ENCODE assay signal across 2 cellular contexts in the genomic region with DNA sequence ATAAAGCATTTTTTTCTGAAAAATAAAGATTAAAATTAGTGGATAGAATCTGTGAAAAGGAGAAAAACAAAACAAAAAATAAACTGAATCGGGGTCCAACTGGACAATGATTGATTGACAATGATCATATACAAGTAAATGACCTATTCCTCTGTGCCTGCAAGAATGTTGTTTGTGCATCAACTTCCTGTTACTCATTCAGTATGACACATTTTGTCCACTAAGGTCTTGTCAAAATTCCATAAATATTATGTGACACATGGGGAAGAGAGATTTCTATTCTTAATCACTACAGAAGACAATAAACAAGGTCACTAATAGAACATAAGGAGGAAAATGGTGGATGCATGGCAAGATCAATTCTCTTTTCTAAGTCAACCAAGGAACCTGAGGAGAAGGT.
A peak's percentile ranks its signal among the peaks of the same experiment; 100 is the strongest.
TF ChIP-seq lines count a peak whose summit lies in the region.

No MANE protein-coding gene starts in this region.

TF ChIP-seq in IMR-90, 13 proteins besides CTCF, POLR2A, EP300 and RAD21:
- TF ChIP-seq RCOR1 (IDR thresholded peaks at IDR 0.05; ENCODE audit: insufficient replicate concordance, low read length) (no peak), SMC3 (IDR thresholded peaks at IDR 0.05; ENCODE audit: low read depth, low read length) (no peak), CEBPB (IDR thresholded peaks at IDR 0.05; ENCODE audit: low read depth, low read length) (no peak), MAZ (IDR thresholded peaks at IDR 0.05; ENCODE audit: borderline replicate concordance, low read depth, low read length) (no peak), FOS (IDR thresholded peaks at IDR 0.05; ENCODE audit: low read depth, low read length) (no peak), MXI1 (IDR thresholded peaks at IDR 0.05; ENCODE audit: borderline replicate concordance, low read depth, low read length) (no peak), NFE2L2 (IDR thresholded peaks at IDR 0.05; ENCODE audit: low read depth, low read length) (no peak), RFX5 (IDR thresholded peaks at IDR 0.05; ENCODE audit: low read depth, low read length) (no peak), CHD1 (IDR thresholded peaks at IDR 0.05; ENCODE audit: low read depth, low read length) (no peak), BHLHE40 (IDR thresholded peaks at IDR 0.05; ENCODE audit: low read depth, low read length) (no peak), MAFK (IDR thresholded peaks at IDR 0.05; ENCODE audit: low read depth, low read length) (no peak)
- TF ChIP-seq, protein P1, sequence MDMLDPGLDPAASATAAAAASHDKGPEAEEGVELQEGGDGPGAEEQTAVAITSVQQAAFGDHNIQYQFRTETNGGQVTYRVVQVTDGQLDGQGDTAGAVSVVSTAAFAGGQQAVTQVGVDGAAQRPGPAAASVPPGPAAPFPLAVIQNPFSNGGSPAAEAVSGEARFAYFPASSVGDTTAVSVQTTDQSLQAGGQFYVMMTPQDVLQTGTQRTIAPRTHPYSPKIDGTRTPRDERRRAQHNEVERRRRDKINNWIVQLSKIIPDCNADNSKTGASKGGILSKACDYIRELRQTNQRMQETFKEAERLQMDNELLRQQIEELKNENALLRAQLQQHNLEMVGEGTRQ (IDR thresholded peaks at IDR 0.05; ENCODE audit: low read depth, low read length): no peak
- TF ChIP-seq, protein P2, sequence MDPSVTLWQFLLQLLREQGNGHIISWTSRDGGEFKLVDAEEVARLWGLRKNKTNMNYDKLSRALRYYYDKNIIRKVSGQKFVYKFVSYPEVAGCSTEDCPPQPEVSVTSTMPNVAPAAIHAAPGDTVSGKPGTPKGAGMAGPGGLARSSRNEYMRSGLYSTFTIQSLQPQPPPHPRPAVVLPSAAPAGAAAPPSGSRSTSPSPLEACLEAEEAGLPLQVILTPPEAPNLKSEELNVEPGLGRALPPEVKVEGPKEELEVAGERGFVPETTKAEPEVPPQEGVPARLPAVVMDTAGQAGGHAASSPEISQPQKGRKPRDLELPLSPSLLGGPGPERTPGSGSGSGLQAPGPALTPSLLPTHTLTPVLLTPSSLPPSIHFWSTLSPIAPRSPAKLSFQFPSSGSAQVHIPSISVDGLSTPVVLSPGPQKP (IDR thresholded peaks at IDR 0.05; ENCODE audit: borderline replicate concordance, low read depth, low read length): no peak
TF ChIP-seq in IMR-90: peak in this region for 0.

TF ChIP-seq in K562, 482 proteins besides CTCF, POLR2A, EP300 and RAD21:
- TF ChIP-seq GABPB2 (CRISPR knock-in tag; conservative IDR thresholded peaks at IDR 0.05) (no peak), FOSL1 (tag; conservative IDR thresholded peaks at IDR 0.05) (peak; percentile 88), RBM17 (IDR thresholded peaks at IDR 0.05; ENCODE audit: borderline replicate concordance, low read depth, low read length) (no peak), ZNF668 (CRISPR knock-in tag; IDR thresholded peaks at IDR 0.05) (no peak), ZNF121 (CRISPR knock-in tag; conservative IDR thresholded peaks at IDR 0.05) (no peak), NR2C2 (CRISPR knock-in tag; IDR thresholded peaks at IDR 0.05) (no peak), NR2C2 (tag; IDR thresholded peaks at IDR 0.05) (no peak), FOXM1 (IDR thresholded peaks at IDR 0.05; ENCODE audit: low read depth) (no peak), FOXM1 (CRISPR knock-in tag; IDR thresholded peaks at IDR 0.05; ENCODE audit: low read depth) (no peak), MEIS2 (IDR thresholded peaks at IDR 0.05; ENCODE audit: partially characterized antibody) (peak; percentile 78), CAMTA2 (CRISPR knock-in tag; conservative IDR thresholded peaks at IDR 0.05) (no peak), RBM14 (IDR thresholded peaks at IDR 0.05; ENCODE audit: borderline replicate concordance, insufficient read depth, low read depth, low read length) (no peak), POLR2AphosphoS5 (IDR thresholded peaks at IDR 0.05; ENCODE audit: control insufficient read depth, insufficient read depth, low read depth, low read length) (no peak), MAZ (CRISPR knock-in tag; conservative IDR thresholded peaks at IDR 0.05 in 1 of 2, IDR thresholded peaks at IDR 0.05 in 1 of 2) (no peak), HNRNPK (IDR thresholded peaks at IDR 0.05; ENCODE audit: low read depth, low read length, poor library complexity, severe bottlenecking) (no peak), ZNF76 (CRISPR knock-in tag; IDR thresholded peaks at IDR 0.05; ENCODE audit: borderline replicate concordance) (no peak), CHCHD3 (CRISPR knock-in tag; IDR thresholded peaks at IDR 0.05) (no peak), KLF13 (tag; IDR thresholded peaks at IDR 0.05; ENCODE audit: borderline replicate concordance, low read depth) (no peak), ZNF239 (CRISPR knock-in tag; IDR thresholded peaks at IDR 0.05) (no peak)
- TF ChIP-seq, protein P3, sequence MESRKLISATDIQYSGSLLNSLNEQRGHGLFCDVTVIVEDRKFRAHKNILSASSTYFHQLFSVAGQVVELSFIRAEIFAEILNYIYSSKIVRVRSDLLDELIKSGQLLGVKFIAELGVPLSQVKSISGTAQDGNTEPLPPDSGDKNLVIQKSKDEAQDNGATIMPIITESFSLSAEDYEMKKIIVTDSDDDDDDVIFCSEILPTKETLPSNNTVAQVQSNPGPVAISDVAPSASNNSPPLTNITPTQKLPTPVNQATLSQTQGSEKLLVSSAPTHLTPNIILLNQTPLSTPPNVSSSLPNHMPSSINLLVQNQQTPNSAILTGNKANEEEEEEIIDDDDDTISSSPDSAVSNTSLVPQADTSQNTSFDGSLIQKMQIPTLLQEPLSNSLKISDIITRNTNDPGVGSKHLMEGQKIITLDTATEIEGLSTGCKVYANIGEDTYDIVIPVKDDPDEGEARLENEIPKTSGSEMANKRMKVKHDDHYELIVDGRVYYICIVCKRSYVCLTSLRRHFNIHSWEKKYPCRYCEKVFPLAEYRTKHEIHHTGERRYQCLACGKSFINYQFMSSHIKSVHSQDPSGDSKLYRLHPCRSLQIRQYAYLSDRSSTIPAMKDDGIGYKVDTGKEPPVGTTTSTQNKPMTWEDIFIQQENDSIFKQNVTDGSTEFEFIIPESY (CRISPR knock-in tag; IDR thresholded peaks at IDR 0.05): no peak
- TF ChIP-seq, protein P4, sequence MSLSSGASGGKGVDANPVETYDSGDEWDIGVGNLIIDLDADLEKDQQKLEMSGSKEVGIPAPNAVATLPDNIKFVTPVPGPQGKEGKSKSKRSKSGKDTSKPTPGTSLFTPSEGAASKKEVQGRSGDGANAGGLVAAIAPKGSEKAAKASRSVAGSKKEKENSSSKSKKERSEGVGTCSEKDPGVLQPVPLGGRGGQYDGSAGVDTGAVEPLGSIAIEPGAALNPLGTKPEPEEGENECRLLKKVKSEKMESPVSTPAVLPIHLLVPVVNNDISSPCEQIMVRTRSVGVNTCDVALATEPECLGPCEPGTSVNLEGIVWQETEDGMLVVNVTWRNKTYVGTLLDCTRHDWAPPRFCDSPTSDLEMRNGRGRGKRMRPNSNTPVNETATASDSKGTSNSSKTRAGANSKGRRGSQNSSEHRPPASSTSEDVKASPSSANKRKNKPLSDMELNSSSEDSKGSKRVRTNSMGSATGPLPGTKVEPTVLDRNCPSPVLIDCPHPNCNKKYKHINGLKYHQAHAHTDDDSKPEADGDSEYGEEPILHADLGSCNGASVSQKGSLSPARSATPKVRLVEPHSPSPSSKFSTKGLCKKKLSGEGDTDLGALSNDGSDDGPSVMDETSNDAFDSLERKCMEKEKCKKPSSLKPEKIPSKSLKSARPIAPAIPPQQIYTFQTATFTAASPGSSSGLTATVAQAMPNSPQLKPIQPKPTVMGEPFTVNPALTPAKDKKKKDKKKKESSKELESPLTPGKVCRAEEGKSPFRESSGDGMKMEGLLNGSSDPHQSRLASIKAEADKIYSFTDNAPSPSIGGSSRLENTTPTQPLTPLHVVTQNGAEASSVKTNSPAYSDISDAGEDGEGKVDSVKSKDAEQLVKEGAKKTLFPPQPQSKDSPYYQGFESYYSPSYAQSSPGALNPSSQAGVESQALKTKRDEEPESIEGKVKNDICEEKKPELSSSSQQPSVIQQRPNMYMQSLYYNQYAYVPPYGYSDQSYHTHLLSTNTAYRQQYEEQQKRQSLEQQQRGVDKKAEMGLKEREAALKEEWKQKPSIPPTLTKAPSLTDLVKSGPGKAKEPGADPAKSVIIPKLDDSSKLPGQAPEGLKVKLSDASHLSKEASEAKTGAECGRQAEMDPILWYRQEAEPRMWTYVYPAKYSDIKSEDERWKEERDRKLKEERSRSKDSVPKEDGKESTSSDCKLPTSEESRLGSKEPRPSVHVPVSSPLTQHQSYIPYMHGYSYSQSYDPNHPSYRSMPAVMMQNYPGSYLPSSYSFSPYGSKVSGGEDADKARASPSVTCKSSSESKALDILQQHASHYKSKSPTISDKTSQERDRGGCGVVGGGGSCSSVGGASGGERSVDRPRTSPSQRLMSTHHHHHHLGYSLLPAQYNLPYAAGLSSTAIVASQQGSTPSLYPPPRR (CRISPR knock-in tag; IDR thresholded peaks at IDR 0.05; ENCODE audit: borderline replicate concordance): no peak
- TF ChIP-seq, protein P5, sequence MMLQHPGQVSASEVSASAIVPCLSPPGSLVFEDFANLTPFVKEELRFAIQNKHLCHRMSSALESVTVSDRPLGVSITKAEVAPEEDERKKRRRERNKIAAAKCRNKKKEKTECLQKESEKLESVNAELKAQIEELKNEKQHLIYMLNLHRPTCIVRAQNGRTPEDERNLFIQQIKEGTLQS (IDR thresholded peaks at IDR 0.05): peak; percentile 51; the same call in 1 of the 2 replicates
- TF ChIP-seq, protein P5 (CRISPR knock-in tag; conservative IDR thresholded peaks at IDR 0.05): no peak
- TF ChIP-seq, protein P6, sequence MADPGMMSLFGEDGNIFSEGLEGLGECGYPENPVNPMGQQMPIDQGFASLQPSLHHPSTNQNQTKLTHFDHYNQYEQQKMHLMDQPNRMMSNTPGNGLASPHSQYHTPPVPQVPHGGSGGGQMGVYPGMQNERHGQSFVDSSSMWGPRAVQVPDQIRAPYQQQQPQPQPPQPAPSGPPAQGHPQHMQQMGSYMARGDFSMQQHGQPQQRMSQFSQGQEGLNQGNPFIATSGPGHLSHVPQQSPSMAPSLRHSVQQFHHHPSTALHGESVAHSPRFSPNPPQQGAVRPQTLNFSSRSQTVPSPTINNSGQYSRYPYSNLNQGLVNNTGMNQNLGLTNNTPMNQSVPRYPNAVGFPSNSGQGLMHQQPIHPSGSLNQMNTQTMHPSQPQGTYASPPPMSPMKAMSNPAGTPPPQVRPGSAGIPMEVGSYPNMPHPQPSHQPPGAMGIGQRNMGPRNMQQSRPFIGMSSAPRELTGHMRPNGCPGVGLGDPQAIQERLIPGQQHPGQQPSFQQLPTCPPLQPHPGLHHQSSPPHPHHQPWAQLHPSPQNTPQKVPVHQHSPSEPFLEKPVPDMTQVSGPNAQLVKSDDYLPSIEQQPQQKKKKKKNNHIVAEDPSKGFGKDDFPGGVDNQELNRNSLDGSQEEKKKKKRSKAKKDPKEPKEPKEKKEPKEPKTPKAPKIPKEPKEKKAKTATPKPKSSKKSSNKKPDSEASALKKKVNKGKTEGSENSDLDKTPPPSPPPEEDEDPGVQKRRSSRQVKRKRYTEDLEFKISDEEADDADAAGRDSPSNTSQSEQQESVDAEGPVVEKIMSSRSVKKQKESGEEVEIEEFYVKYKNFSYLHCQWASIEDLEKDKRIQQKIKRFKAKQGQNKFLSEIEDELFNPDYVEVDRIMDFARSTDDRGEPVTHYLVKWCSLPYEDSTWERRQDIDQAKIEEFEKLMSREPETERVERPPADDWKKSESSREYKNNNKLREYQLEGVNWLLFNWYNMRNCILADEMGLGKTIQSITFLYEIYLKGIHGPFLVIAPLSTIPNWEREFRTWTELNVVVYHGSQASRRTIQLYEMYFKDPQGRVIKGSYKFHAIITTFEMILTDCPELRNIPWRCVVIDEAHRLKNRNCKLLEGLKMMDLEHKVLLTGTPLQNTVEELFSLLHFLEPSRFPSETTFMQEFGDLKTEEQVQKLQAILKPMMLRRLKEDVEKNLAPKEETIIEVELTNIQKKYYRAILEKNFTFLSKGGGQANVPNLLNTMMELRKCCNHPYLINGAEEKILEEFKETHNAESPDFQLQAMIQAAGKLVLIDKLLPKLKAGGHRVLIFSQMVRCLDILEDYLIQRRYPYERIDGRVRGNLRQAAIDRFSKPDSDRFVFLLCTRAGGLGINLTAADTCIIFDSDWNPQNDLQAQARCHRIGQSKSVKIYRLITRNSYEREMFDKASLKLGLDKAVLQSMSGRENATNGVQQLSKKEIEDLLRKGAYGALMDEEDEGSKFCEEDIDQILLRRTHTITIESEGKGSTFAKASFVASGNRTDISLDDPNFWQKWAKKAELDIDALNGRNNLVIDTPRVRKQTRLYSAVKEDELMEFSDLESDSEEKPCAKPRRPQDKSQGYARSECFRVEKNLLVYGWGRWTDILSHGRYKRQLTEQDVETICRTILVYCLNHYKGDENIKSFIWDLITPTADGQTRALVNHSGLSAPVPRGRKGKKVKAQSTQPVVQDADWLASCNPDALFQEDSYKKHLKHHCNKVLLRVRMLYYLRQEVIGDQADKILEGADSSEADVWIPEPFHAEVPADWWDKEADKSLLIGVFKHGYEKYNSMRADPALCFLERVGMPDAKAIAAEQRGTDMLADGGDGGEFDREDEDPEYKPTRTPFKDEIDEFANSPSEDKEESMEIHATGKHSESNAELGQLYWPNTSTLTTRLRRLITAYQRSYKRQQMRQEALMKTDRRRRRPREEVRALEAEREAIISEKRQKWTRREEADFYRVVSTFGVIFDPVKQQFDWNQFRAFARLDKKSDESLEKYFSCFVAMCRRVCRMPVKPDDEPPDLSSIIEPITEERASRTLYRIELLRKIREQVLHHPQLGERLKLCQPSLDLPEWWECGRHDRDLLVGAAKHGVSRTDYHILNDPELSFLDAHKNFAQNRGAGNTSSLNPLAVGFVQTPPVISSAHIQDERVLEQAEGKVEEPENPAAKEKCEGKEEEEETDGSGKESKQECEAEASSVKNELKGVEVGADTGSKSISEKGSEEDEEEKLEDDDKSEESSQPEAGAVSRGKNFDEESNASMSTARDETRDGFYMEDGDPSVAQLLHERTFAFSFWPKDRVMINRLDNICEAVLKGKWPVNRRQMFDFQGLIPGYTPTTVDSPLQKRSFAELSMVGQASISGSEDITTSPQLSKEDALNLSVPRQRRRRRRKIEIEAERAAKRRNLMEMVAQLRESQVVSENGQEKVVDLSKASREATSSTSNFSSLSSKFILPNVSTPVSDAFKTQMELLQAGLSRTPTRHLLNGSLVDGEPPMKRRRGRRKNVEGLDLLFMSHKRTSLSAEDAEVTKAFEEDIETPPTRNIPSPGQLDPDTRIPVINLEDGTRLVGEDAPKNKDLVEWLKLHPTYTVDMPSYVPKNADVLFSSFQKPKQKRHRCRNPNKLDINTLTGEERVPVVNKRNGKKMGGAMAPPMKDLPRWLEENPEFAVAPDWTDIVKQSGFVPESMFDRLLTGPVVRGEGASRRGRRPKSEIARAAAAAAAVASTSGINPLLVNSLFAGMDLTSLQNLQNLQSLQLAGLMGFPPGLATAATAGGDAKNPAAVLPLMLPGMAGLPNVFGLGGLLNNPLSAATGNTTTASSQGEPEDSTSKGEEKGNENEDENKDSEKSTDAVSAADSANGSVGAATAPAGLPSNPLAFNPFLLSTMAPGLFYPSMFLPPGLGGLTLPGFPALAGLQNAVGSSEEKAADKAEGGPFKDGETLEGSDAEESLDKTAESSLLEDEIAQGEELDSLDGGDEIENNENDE (IDR thresholded peaks at IDR 0.05; ENCODE audit: low read depth, low read length): no peak
